Comparison of ENCODE assay signal across 1 cellular context in the genomic region with DNA sequence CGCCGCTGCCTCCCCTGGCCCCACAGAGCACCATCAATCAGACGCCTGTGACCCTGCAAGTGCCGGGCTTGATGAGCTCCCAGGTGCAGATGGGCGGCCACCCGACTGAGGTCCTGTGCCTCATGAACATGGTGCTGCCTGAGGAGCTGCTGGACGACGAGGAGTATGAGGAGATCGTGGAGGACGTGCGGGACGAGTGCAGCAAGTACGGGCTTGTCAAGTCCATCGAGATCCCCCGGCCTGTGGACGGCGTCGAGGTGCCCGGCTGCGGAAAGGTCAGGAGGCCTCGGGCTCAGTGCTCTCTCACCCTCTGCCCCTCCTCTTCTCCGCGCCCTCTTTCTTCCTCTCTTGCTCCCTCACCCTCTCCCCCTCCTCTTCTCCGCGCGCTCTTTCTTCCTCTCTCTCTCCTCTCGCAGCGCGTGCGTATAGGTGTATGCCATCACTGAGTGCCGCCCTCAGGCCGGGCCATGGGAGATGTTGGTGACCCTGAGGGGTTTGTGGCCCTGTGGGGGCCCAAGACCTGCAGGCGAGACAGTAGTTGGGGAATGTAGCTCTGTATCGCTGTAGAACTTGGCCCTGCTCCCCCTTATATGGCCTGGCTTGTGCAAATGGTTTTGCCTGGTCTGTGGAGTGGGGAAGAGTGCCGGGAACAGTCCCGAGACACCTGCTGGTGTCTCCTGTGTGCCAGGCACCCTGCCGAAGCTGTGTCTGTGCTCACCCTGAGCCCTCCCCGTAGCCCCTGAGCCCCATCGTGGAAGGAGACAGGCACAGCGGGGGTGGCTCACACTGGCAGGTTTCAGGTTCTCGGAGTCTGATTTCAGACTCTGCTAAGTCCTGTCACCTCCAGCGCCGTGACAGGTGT.
TF ChIP-seq lines count a peak whose summit lies in the region.

No MANE protein-coding gene starts in this region.

TF ChIP-seq in HEK293, 187 proteins besides CTCF, POLR2A, EP300 and RAD21 (continued from another document):
- peak; percentile 70; the same call in 1 of the 2 replicates for TF ChIP-seq BCL11B (tag by site-specific recombination; IDR thresholded peaks at IDR 0.05; ENCODE audit: low read depth)
- no peak for TF ChIP-seq ZNF610 (tag by site-specific recombination; IDR thresholded peaks at IDR 0.05; ENCODE audit: borderline replicate concordance)
- no peak for TF ChIP-seq ZNF768 (tag by site-specific recombination; IDR thresholded peaks at IDR 0.05)
- TF ChIP-seq ZNF175 (tag by site-specific recombination; IDR thresholded peaks at IDR 0.05) = no peak
- no peak for TF ChIP-seq ZNF558 (tag by site-specific recombination; IDR thresholded peaks at IDR 0.05)
